Comparison of ENCODE assay signal across 8 cellular contexts in the genomic region with DNA sequence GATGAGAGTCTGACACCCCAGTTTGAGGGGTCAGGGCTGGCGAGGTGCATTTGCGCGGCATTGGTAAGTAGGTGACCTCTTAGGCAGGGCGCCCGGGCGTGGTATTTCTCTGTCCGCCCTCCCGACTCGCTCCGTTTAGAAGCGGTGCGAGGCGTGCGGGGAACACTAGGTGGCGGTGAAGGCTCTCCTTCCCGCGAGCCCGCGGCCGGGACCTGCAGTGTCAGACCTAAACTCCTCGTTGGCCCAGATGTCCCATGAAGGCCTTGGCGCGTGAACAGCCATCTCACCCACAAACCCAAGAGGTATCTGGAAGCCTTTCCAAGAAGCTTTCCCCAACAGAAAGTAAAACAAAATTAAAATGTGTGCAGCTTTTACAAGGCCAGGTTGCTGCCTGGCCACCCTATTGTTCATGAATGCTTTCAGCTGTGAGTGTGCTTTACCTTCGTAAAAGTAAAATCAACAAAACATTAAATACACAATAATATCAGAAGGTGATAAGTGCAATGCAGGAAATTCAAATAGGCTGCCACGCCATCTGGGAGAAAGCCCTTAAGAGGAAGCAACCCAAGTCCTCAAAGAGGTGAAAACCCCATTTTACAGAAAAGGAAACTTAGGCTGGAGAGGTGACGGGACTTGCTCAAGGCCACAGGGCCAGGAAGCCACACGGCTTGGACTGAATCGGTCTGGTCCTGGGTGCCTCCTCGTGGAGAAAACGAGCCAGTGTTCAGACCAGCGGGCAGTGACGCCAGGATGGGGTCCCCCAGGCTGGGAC.
DNase-seq lines count a peak whose midpoint lies in the region; ATAC-seq and TF ChIP-seq lines count a peak whose summit lies in the region.

No MANE protein-coding gene starts in this region.

- no peak overlapping the region for H3K27ac Mint-ChIP-seq in activated CD4-positive, alpha-beta T cell treated with anti-CD3 and anti-CD28 coated beads, Interleukin-2, amount 10 ng/mL, durations not matched to agents 7 days and 5 days

- no peak overlapping the region for H3K4me3 Mint-ChIP-seq in activated CD4-positive, alpha-beta T cell treated with anti-CD3 and anti-CD28 coated beads, Interleukin-2, amount 10 ng/mL, durations not matched to agents 7 days and 5 days

- peak; percentile 95 for TF ChIP-seq CTCF in AG09309 (IDR thresholded peaks at IDR 0.05; ENCODE audit: control insufficient read depth, insufficient read depth, low read depth, low read length, missing control alignments)
- TF ChIP-seq CTCF in colonic mucosa (IDR thresholded peaks at IDR 0.05): peak; percentile 69
- peak in 1 of 3 donors; percentile 68 for TF ChIP-seq CTCF in lower leg skin (IDR thresholded peaks at IDR 0.05)

- no peaks in the 10 kb centered on the region for H3K36me3 Mint-ChIP-seq in activated CD4-positive, alpha-beta T cell treated with anti-CD3 and anti-CD28 coated beads, Interleukin-2, amount 10 ng/mL, durations not matched to agents 7 days and 5 days (ENCODE audit: low read depth)

- no peak for TF ChIP-seq POLR2A in lower leg skin (IDR thresholded peaks at IDR 0.05)

- no peak overlapping the region for H3K4me3 ChIP-seq in AG09309 (ENCODE audit: control insufficient read depth, low read depth, low read length)
- H3K4me3 ChIP-seq in colonic mucosa: no peak overlapping the region
- H3K4me3 ChIP-seq in lower leg skin (ENCODE audit: low read depth, poor library complexity, severe bottlenecking): no peak overlapping the region

- H3K4me1 Mint-ChIP-seq in activated CD4-positive, alpha-beta T cell treated with anti-CD3 and anti-CD28 coated beads, Interleukin-2, amount 10 ng/mL, durations not matched to agents 7 days and 5 days: peaks cover 13% of the 10 kb centered on the region

- 19% methylated on average over 30 to 32 of the region's 32 CpGs for WGBS in lower leg skin, 2 donors

- H3K36me3 ChIP-seq in colonic mucosa: no peaks in the 10 kb centered on the region

- DNase-seq in AG09309 (ENCODE audit: low read depth): no peak
- DNase-seq in NCI-H460 (ENCODE audit: extremely low read depth, low read depth): peak; percentile 66
- DNase-seq in activated CD4-positive, alpha-beta T cell treated with anti-CD3 and anti-CD28 coated beads, Interleukin-2, amount 10 ng/mL, durations not matched to agents 7 days and 5 days: peak; percentile 76
- peak; percentile 87 for DNase-seq in colonic mucosa
- DNase-seq in lower leg skin (ENCODE audit: low spot score in 2 of 2): peak; percentile 69 to 96
- DNase-seq in stimulated activated CD4-positive, alpha-beta T cell treated with anti-CD3 and anti-CD28 coated beads, TNF-alpha, amount 100 ng/mL, for 1 hour (ENCODE audit: low read depth in 3 of 3, low spot score in 1 of 3): peak; percentile 1 to 60 (median 19)

- no peaks in the 10 kb centered on the region for H3K9me3 Mint-ChIP-seq in activated CD4-positive, alpha-beta T cell treated with anti-CD3 and anti-CD28 coated beads, Interleukin-2, amount 10 ng/mL, durations not matched to agents 7 days and 5 days

- peaks cover 23% of the 10 kb centered on the region for H3K27me3 Mint-ChIP-seq in activated CD4-positive, alpha-beta T cell treated with anti-CD3 and anti-CD28 coated beads, Interleukin-2, amount 10 ng/mL, durations not matched to agents 7 days and 5 days

- H3K9me3 ChIP-seq in colonic mucosa: no peaks in the 10 kb centered on the region

- ATAC-seq in GM18868 (IDR thresholded peaks at IDR 0.05; ENCODE audit: unreplicated experiment): peak; percentile 82
- ATAC-seq in HG03139 (IDR thresholded peaks at IDR 0.05; ENCODE audit: unreplicated experiment): peak; percentile 72

- H3K27me3 ChIP-seq in colonic mucosa: no peaks in the 10 kb centered on the region

- no peak overlapping the region for H3K9ac ChIP-seq in colonic mucosa (ENCODE audit: low read depth in 2 of 2, low read length in 2 of 2)

- POLR2A ChIA-PET in activated CD4-positive, alpha-beta T cell treated with anti-CD3 and anti-CD28 coated beads, Interleukin-2, amount 10 ng/mL, durations not matched to agents 7 days and 5 days (lab: Charles Lee): no interaction called here

- CTCF ChIA-PET in activated CD4-positive, alpha-beta T cell treated with anti-CD3 and anti-CD28 coated beads, Interleukin-2, amount 10 ng/mL, durations not matched to agents 7 days and 5 days (lab: Charles Lee): interaction anchor here (0.7 to 0.9 kb wide), 3 partner anchors 16 to 19 kb away, joined by 3 to 5 read pairs (median 4); no protein-coding TSS in a partner anchor

- no peak overlapping the region for H3K27ac ChIP-seq in colonic mucosa

- H3K4me1 ChIP-seq in colonic mucosa: peaks cover 8% of the 10 kb centered on the region

- intact Hi-C loops in colonic mucosa (cut with DNase I): loop anchor here (2.0 kb wide), 1 partner anchor 142 kb away; no protein-coding TSS in a partner anchor
- intact Hi-C loops in lower leg skin (cut with DNase I; ENCODE audit: low total_unique reads): no loop called here
